In genomic region chr20:63572788-63573738, GRCh38 we compare ENCODE assay signal across 8 cellular contexts. TPM values are rescaled to one million over a fixed set of nuclear protein-coding genes. Genes with fewer than 3 reads are reported as not detected.
DNase-seq lines count a peak whose midpoint lies in the region; ATAC-seq, FAIRE-seq and TF ChIP-seq lines count a peak whose summit lies in the region.

No MANE protein-coding gene starts in this region.

- no peak for TF ChIP-seq CTCF in kidney (IDR thresholded peaks at IDR 0.05; ENCODE audit: borderline replicate concordance, extremely low read depth, insufficient read depth)

- peak overlapping the region; percentile 75 to 87 for H3K4me3 ChIP-seq in kidney (ENCODE audit: low read length in 2 of 2)
- peak overlapping the region; percentile 82 for H3K4me3 ChIP-seq in thymus (ENCODE audit: low read length)

- H3K4me1 ChIP-seq in kidney (ENCODE audit: control insufficient read depth in 1 of 2, insufficient read depth in 1 of 2, low read depth in 1 of 2, low read length in 2 of 2) (peaks cover 0 to 10% of the 10 kb centered on the region in 2 donors), thymus (ENCODE audit: control insufficient read depth, insufficient read depth, low read length) (peaks cover 17% of the 10 kb centered on the region)

- DNase-seq in activated CD4-positive, alpha-beta T cell treated with anti-CD3 and anti-CD28 coated beads, Interleukin-2, amount 10 ng/mL, durations not matched to agents 7 days and 5 days: no peak
- no peak for DNase-seq in activated CD4-positive, alpha-beta T cell treated with anti-CD3 and anti-CD28 coated beads, Interleukin-2, amount 50 U/mL, for 1 hour
- DNase-seq in activated T-helper 2 cell treated with anti-CD3 and anti-CD28 coated beads, Interferon-gamma antibody, Interleukin-2, Interleukin-4, amounts not matched to agents 10 μg/mL and 5 μg/mL and 100 μg/mL, durations not matched to agents 14 hours and 24 hours and 36 hours (ENCODE audit: low spot score): no peak
- peak; percentile 66 for DNase-seq in kidney
- no peak for DNase-seq in stimulated activated CD4-positive, alpha-beta T cell treated with anti-CD3 and anti-CD28 coated beads, Interleukin-2, amount 100 ng/mL, for 48 hours
- no peak for DNase-seq in effector CD4-positive, alpha-beta T cell

- CTCF ChIA-PET in activated CD4-positive, alpha-beta T cell treated with anti-CD3 and anti-CD28 coated beads, Interleukin-2, amount 10 ng/mL, durations not matched to agents 7 days and 5 days (lab: Charles Lee): interaction anchor here (0.6 to 2.3 kb wide), 5 partner anchors 8 to 445 kb away, joined by 3 to 8 read pairs (median 3); partner anchors contain the start of gene PTK6

- H3K27me3 ChIP-seq in thymus (ENCODE audit: control insufficient read depth, insufficient read depth): peaks cover 5% of the 10 kb centered on the region

- peaks cover 9% of the 10 kb centered on the region for H3K36me3 Mint-ChIP-seq in activated CD4-positive, alpha-beta T cell treated with anti-CD3 and anti-CD28 coated beads, Interleukin-2, amount 10 ng/mL, durations not matched to agents 7 days and 5 days (ENCODE audit: low read depth)
- H3K36me3 Mint-ChIP-seq in activated T-helper 2 cell treated with anti-CD3 and anti-CD28 coated beads, Interferon-gamma antibody, Interleukin-2, Interleukin-4, amounts not matched to agents 10 μg/mL and 5 μg/mL and 100 μg/mL, durations not matched to agents 14 hours and 24 hours and 36 hours (ENCODE audit: low read depth): peaks cover 2% of the 10 kb centered on the region

- H3K4me1 Mint-ChIP-seq in activated CD4-positive, alpha-beta T cell treated with anti-CD3 and anti-CD28 coated beads, Interleukin-2, amount 10 ng/mL, durations not matched to agents 7 days and 5 days: peaks cover 14% of the 10 kb centered on the region
- H3K4me1 Mint-ChIP-seq in activated T-helper 2 cell treated with anti-CD3 and anti-CD28 coated beads, Interferon-gamma antibody, Interleukin-2, Interleukin-4, amounts not matched to agents 10 μg/mL and 5 μg/mL and 100 μg/mL, durations not matched to agents 14 hours and 24 hours and 36 hours (ENCODE audit: low read depth): peaks cover 3% of the 10 kb centered on the region

- POLR2A ChIA-PET in activated CD4-positive, alpha-beta T cell treated with anti-CD3 and anti-CD28 coated beads, Interleukin-2, amount 10 ng/mL, durations not matched to agents 7 days and 5 days (lab: Charles Lee): interaction anchor here (1.0 kb wide), 1 partner anchor 66 kb away, joined by 4 read pairs; no protein-coding TSS in a partner anchor

- H3K36me3 ChIP-seq in kidney (ENCODE audit: control insufficient read depth in 1 of 2, insufficient read depth in 2 of 2, low read length in 2 of 2) (no peaks in the 10 kb centered on the region), thymus (ENCODE audit: control insufficient read depth, insufficient read depth) (peaks cover 4% of the 10 kb centered on the region)

- no peak overlapping the region for H3K27ac ChIP-seq in kidney (ENCODE audit: low read depth in 2 of 2, low read length in 2 of 2)
- peak overlapping the region; percentile 3 for H3K27ac ChIP-seq in thymus (ENCODE audit: low read depth)

- peaks cover 15% of the 10 kb centered on the region for H3K27me3 Mint-ChIP-seq in activated CD4-positive, alpha-beta T cell treated with anti-CD3 and anti-CD28 coated beads, Interleukin-2, amount 10 ng/mL, durations not matched to agents 7 days and 5 days
- peaks cover 13% of the 10 kb centered on the region for H3K27me3 Mint-ChIP-seq in activated T-helper 2 cell treated with anti-CD3 and anti-CD28 coated beads, Interferon-gamma antibody, Interleukin-2, Interleukin-4, amounts not matched to agents 10 μg/mL and 5 μg/mL and 100 μg/mL, durations not matched to agents 14 hours and 24 hours and 36 hours (ENCODE audit: low read depth)

- FAIRE-seq in kidney (lab: Jason Lieb, UNC): no peak

- ATAC-seq in GM18505 (IDR thresholded peaks at IDR 0.05; ENCODE audit: unreplicated experiment): no peak

- intact Hi-C loops in activated T-helper 2 cell treated with anti-CD3 and anti-CD28 coated beads, Interferon-gamma antibody, Interleukin-2, Interleukin-4, amounts not matched to agents 10 μg/mL and 5 μg/mL and 100 μg/mL, durations not matched to agents 14 hours and 24 hours and 36 hours (cut with micrococcal nuclease): no loop called here
- intact Hi-C loops in kidney (cut with DNase I): no loop called here

- peak overlapping the region; percentile 85 for H3K27ac Mint-ChIP-seq in activated CD4-positive, alpha-beta T cell treated with anti-CD3 and anti-CD28 coated beads, Interleukin-2, amount 10 ng/mL, durations not matched to agents 7 days and 5 days
- H3K27ac Mint-ChIP-seq in activated T-helper 2 cell treated with anti-CD3 and anti-CD28 coated beads, Interferon-gamma antibody, Interleukin-2, Interleukin-4, amounts not matched to agents 10 μg/mL and 5 μg/mL and 100 μg/mL, durations not matched to agents 14 hours and 24 hours and 36 hours: no peak overlapping the region

- peak overlapping the region; percentile 89 to 94 for H3K9ac ChIP-seq in kidney (ENCODE audit: low read length in 2 of 2)

- H3K4me3 Mint-ChIP-seq in activated CD4-positive, alpha-beta T cell treated with anti-CD3 and anti-CD28 coated beads, Interleukin-2, amount 10 ng/mL, durations not matched to agents 7 days and 5 days: peak overlapping the region; percentile 79
- H3K4me3 Mint-ChIP-seq in activated T-helper 2 cell treated with anti-CD3 and anti-CD28 coated beads, Interferon-gamma antibody, Interleukin-2, Interleukin-4, amounts not matched to agents 10 μg/mL and 5 μg/mL and 100 μg/mL, durations not matched to agents 14 hours and 24 hours and 36 hours (ENCODE audit: low read depth): peak overlapping the region; percentile 84

- no peaks in the 10 kb centered on the region for H3K9me3 Mint-ChIP-seq in activated CD4-positive, alpha-beta T cell treated with anti-CD3 and anti-CD28 coated beads, Interleukin-2, amount 10 ng/mL, durations not matched to agents 7 days and 5 days
- H3K9me3 Mint-ChIP-seq in activated T-helper 2 cell treated with anti-CD3 and anti-CD28 coated beads, Interferon-gamma antibody, Interleukin-2, Interleukin-4, amounts not matched to agents 10 μg/mL and 5 μg/mL and 100 μg/mL, durations not matched to agents 14 hours and 24 hours and 36 hours: no peaks in the 10 kb centered on the region

- WGBS in thymus: 93% methylated on average over 35 of the region's 35 CpGs

- no peaks in the 10 kb centered on the region for H3K9me3 ChIP-seq in kidney (ENCODE audit: control insufficient read depth in 1 of 2, low read length in 2 of 2)
- no peaks in the 10 kb centered on the region for H3K9me3 ChIP-seq in thymus (ENCODE audit: control insufficient read depth)

- TF ChIP-seq POLR2A in GM18505 (IDR thresholded peaks at IDR 0.05; ENCODE audit: borderline replicate concordance, extremely low read depth, insufficient read depth, insufficient read length): no peak

RNA-seq across cellular contexts. Expression of gene HELZ2, which starts 1.0 kb away (rescaled TPM):
- total RNA-seq in activated CD4-positive, alpha-beta T cell treated with anti-CD3 and anti-CD28 coated beads, Interleukin-2, amount 10 ng/mL, durations not matched to agents 7 days and 5 days: 100 to 1,000 TPM in 1 of 2 experiments, 10 to 100 TPM in 1; 95.5 to 107 TPM
- total RNA-seq in activated T-helper 2 cell treated with anti-CD3 and anti-CD28 coated beads, Interferon-gamma antibody, Interleukin-2, Interleukin-4, amounts not matched to agents 10 μg/mL and 5 μg/mL and 100 μg/mL, durations not matched to agents 14 hours and 24 hours and 36 hours: 10.3 and 11.5 TPM in 2 replicates
- total RNA-seq in kidney: 40.7 TPM
- polyA plus RNA-seq in kidney (ENCODE audit: insufficient read depth, low read depth, low replicate concordance) (3.2 TPM), thymus (13.9 TPM)

RNA-seq across cellular contexts. Expression of gene FNDC11, which starts 19.1 kb away (rescaled TPM):
- under 1 TPM; 0.15 to 0.57 TPM for total RNA-seq in activated CD4-positive, alpha-beta T cell treated with anti-CD3 and anti-CD28 coated beads, Interleukin-2, amount 10 ng/mL, durations not matched to agents 7 days and 5 days
- 0.18 and 0.27 TPM in 2 replicates for total RNA-seq in activated T-helper 2 cell treated with anti-CD3 and anti-CD28 coated beads, Interferon-gamma antibody, Interleukin-2, Interleukin-4, amounts not matched to agents 10 μg/mL and 5 μg/mL and 100 μg/mL, durations not matched to agents 14 hours and 24 hours and 36 hours
- total RNA-seq in kidney: 1.6 TPM
- polyA plus RNA-seq in kidney (ENCODE audit: insufficient read depth, low read depth, low replicate concordance): 0.47 TPM
- 1.2 TPM for polyA plus RNA-seq in thymus

RNA-seq across cellular contexts. Expression of gene SRMS, which starts 25.5 kb away (rescaled TPM):
- not detected for total RNA-seq in activated CD4-positive, alpha-beta T cell treated with anti-CD3 and anti-CD28 coated beads, Interleukin-2, amount 10 ng/mL, durations not matched to agents 7 days and 5 days
- not detected in 2 replicates for total RNA-seq in activated T-helper 2 cell treated with anti-CD3 and anti-CD28 coated beads, Interferon-gamma antibody, Interleukin-2, Interleukin-4, amounts not matched to agents 10 μg/mL and 5 μg/mL and 100 μg/mL, durations not matched to agents 14 hours and 24 hours and 36 hours
- total RNA-seq in kidney: 0.38 TPM
- polyA plus RNA-seq in kidney (ENCODE audit: insufficient read depth, low read depth, low replicate concordance) (not detected), thymus (0.05 TPM)

RNA-seq across cellular contexts. Expression of gene PTK6, which starts 35.9 kb away (rescaled TPM):
- total RNA-seq in activated CD4-positive, alpha-beta T cell treated with anti-CD3 and anti-CD28 coated beads, Interleukin-2, amount 10 ng/mL, durations not matched to agents 7 days and 5 days: under 1 TPM; 0.71 to 0.74 TPM
- total RNA-seq in activated T-helper 2 cell treated with anti-CD3 and anti-CD28 coated beads, Interferon-gamma antibody, Interleukin-2, Interleukin-4, amounts not matched to agents 10 μg/mL and 5 μg/mL and 100 μg/mL, durations not matched to agents 14 hours and 24 hours and 36 hours: 0.32 and 0.46 TPM in 2 replicates
- 1.1 TPM for total RNA-seq in kidney
- 0.26 TPM for polyA plus RNA-seq in kidney (ENCODE audit: insufficient read depth, low read depth, low replicate concordance)
- polyA plus RNA-seq in thymus: 2.7 TPM

RNA-seq across cellular contexts. Expression of gene PPDPF, which starts 52.5 kb away (rescaled TPM):
- 100 to 1,000 TPM; 167 to 193 TPM for total RNA-seq in activated CD4-positive, alpha-beta T cell treated with anti-CD3 and anti-CD28 coated beads, Interleukin-2, amount 10 ng/mL, durations not matched to agents 7 days and 5 days
- 135 and 143 TPM in 2 replicates for total RNA-seq in activated T-helper 2 cell treated with anti-CD3 and anti-CD28 coated beads, Interferon-gamma antibody, Interleukin-2, Interleukin-4, amounts not matched to agents 10 μg/mL and 5 μg/mL and 100 μg/mL, durations not matched to agents 14 hours and 24 hours and 36 hours
- total RNA-seq in kidney: 578 TPM
- polyA plus RNA-seq in kidney (ENCODE audit: insufficient read depth, low read depth, low replicate concordance) (961 TPM), thymus (229 TPM)
